In genomic region chrX:140337263-140337662, GRCh38 we compare ENCODE assay signal across 28 cellular contexts.
"Had no signal": no experiment of that assay in that cellular context is flagged by ENCODE, and none has a peak within 500 bp of the region (broad histone marks: within the 10 kb centered on the region; RNA-seq: fewer than 3 reads in every experiment).

No MANE protein-coding gene starts in this region.

- H3K4me2 ChIP-seq: hepatocyte had no signal

- H3K36me3 ChIP-seq: colonic mucosa, esophagus muscularis mucosa, esophagus squamous epithelium, gastrocnemius medialis, gastroesophageal sphincter, heart left ventricle, heart right ventricle had no signal

- H3K27ac ChIP-seq: colonic mucosa, coronary artery, dorsolateral prefrontal cortex, epithelial cell of prostate, esophagus muscularis mucosa, esophagus squamous epithelium, foreskin keratinocyte, gastrocnemius medialis, gastroesophageal sphincter, heart left ventricle, heart right ventricle, hepatocyte had no signal

- H3K4me3 ChIP-seq: colonic mucosa, coronary artery, dorsolateral prefrontal cortex, esophagus muscularis mucosa, esophagus squamous epithelium, gastrocnemius medialis, gastroesophageal sphincter, heart left ventricle, heart right ventricle, hepatocyte had no signal

- H3K4me1 ChIP-seq: colonic mucosa, esophagus muscularis mucosa, esophagus squamous epithelium, foreskin keratinocyte, gastrocnemius medialis, gastroesophageal sphincter, heart left ventricle, heart right ventricle had no signal

- H3K27ac Mint-ChIP-seq: dendritic cell treated with granulocyte-macrophage colony-stimulating factor and Interleukin-4, amounts not matched to agents 40 ng/mL and 50 ng/mL, for 4 days; effector memory CD8-positive, alpha-beta T cell; endodermal cell had no signal

- DNase-seq: colonic mucosa; cortex of kidney; dermis blood vessel endothelial cell; dorsolateral prefrontal cortex; effector CD4-positive, alpha-beta T cell; effector CD8-positive, alpha-beta T cell; effector memory CD4-positive, alpha-beta T cell; effector memory CD8-positive, alpha-beta T cell; endodermal cell; erythroblast; esophagus squamous epithelium; foreskin fibroblast; foreskin keratinocyte; foreskin melanocyte; gastrocnemius medialis; glutamatergic neuron; head of caudate nucleus; heart left ventricle; heart right ventricle had no signal

- FAIRE-seq: endometrium, endothelial cell of umbilical vein had no signal

- H3K4me1 Mint-ChIP-seq: endodermal cell had no signal

- H3K27me3 Mint-ChIP-seq: dendritic cell treated with granulocyte-macrophage colony-stimulating factor and Interleukin-4, amounts not matched to agents 40 ng/mL and 50 ng/mL, for 4 days; effector memory CD8-positive, alpha-beta T cell had no signal

- H3K4me3 Mint-ChIP-seq: dendritic cell treated with granulocyte-macrophage colony-stimulating factor and Interleukin-4, amounts not matched to agents 40 ng/mL and 50 ng/mL, for 4 days; effector memory CD8-positive, alpha-beta T cell; endodermal cell had no signal

- H3K27me3 ChIP-seq: colonic mucosa, esophagus muscularis mucosa, esophagus squamous epithelium, foreskin keratinocyte, gastrocnemius medialis, gastroesophageal sphincter, heart left ventricle, heart right ventricle, hepatocyte had no signal

- H2AFZ ChIP-seq: hepatocyte had no signal

- H3K9me3 ChIP-seq: colonic mucosa, esophagus muscularis mucosa, esophagus squamous epithelium, gastrocnemius medialis, gastroesophageal sphincter, heart left ventricle had no signal

- ATAC-seq: effector memory CD8-positive, alpha-beta T cell; esophagus mucosa; foreskin keratinocyte; gastrocnemius medialis; gastroesophageal sphincter; heart left ventricle; heart right ventricle had no signal

- H3K79me2 ChIP-seq: hepatocyte had no signal

- H3K9me3 Mint-ChIP-seq: effector memory CD8-positive, alpha-beta T cell; endodermal cell had no signal
